24 cellular contexts compared by ENCODE assay signal in the genomic region with DNA sequence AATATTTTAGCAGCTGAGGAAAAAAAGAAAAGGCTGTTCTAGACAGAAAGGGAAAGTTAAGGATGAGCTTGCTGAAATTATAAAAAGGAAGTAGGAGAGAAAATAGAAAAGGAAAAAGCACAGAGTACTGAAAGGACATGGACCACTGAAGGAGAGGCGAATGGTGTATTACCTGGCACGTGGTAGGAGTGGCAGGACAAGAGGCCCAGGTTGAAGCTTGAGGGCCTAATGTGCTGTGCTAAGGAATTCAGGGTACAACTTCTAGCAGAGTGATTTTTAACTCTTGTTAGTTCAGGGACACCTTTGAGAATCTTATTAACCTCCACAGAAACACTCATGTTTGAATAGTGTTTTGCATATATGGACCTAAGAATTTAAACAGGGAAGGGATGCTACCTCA. TPM values are rescaled to one million over a fixed set of nuclear protein-coding genes. Genes with fewer than 3 reads are reported as not detected.
A peak's percentile ranks its signal among the peaks of the same experiment; 100 is the strongest.
DNase-seq lines count a peak whose midpoint lies in the region; ATAC-seq and TF ChIP-seq lines count a peak whose summit lies in the region.
"Had no signal": no experiment of that assay in that cellular context is flagged by ENCODE, and none has a peak within 500 bp of the region (broad histone marks: within the 10 kb centered on the region; RNA-seq: fewer than 3 reads in every experiment).

No MANE protein-coding gene starts in this region.

- no peak for ATAC-seq in activated T-helper 17 cell treated with anti-CD3 and anti-CD28 coated beads, Interleukin-2, amount 50 U/mL, for 72 hours (replicated peaks)
- ATAC-seq in mucosa of descending colon (peak; percentile 16), upper lobe of right lung (peak; percentile 51), HG03442 (IDR thresholded peaks at IDR 0.05; ENCODE audit: unreplicated experiment) (no peak)

- peaks cover 6% of the 10 kb centered on the region for H3K36me3 ChIP-seq in mucosa of descending colon (ENCODE audit: low read depth)
- peaks cover 97% of the 10 kb centered on the region for H3K36me3 ChIP-seq in upper lobe of right lung
- H3K36me3 ChIP-seq in colonic mucosa = peaks cover 8% of the 10 kb centered on the region

- intact Hi-C loops in activated naive CD4-positive, alpha-beta T cell treated with anti-CD3 and anti-CD28 coated beads for 36 hours (cut with micrococcal nuclease) = loop anchor here (5.0 kb wide), 1 partner anchor 107 kb away; no protein-coding TSS in a partner anchor
- intact Hi-C loops in mucosa of descending colon (cut with DNase I, micrococcal nuclease) (no loop called here), upper lobe of right lung (cut with DNase I) (loop anchor here (10.0 kb wide), 1 partner anchor 145 kb away; no protein-coding TSS in a partner anchor), colonic mucosa (cut with DNase I) (no loop called here)

- no peaks in the 10 kb centered on the region for H3K9me3 Mint-ChIP-seq in activated naive CD4-positive, alpha-beta T cell treated with anti-CD3 and anti-CD28 coated beads, Interleukin-2, amount 10 ng/mL, durations not matched to agents 7 days and 5 days
- H3K9me3 Mint-ChIP-seq in activated naive CD4-positive, alpha-beta T cell treated with anti-CD3 and anti-CD28 coated beads for 36 hours = no peaks in the 10 kb centered on the region
- H3K9me3 Mint-ChIP-seq in activated T-helper 17 cell treated with anti-CD3 and anti-CD28 coated beads, Interleukin-2, amount 50 U/mL, for 72 hours = no peaks in the 10 kb centered on the region
- H3K9me3 Mint-ChIP-seq: activated naive CD8-positive, alpha-beta T cell treated with anti-CD3 and anti-CD28 coated beads, Interleukin-2, amount 10 ng/mL, durations not matched to agents 7 days and 5 days; dendritic cell treated with granulocyte-macrophage colony-stimulating factor and Interleukin-4, amounts not matched to agents 40 ng/mL and 50 ng/mL, for 4 days had no signal

- H3K4me1 ChIP-seq in mucosa of descending colon (ENCODE audit: low read depth) (no peaks in the 10 kb centered on the region), upper lobe of right lung (peaks cover 8% of the 10 kb centered on the region), colonic mucosa (no peaks in the 10 kb centered on the region)

- peak overlapping the region; percentile 7 for H3K27ac Mint-ChIP-seq in activated naive CD4-positive, alpha-beta T cell treated with anti-CD3 and anti-CD28 coated beads, Interleukin-2, amount 10 ng/mL, durations not matched to agents 7 days and 5 days
- H3K27ac Mint-ChIP-seq in activated naive CD4-positive, alpha-beta T cell treated with anti-CD3 and anti-CD28 coated beads for 36 hours = no peak overlapping the region
- H3K27ac Mint-ChIP-seq in activated T-helper 17 cell treated with anti-CD3 and anti-CD28 coated beads, Interleukin-2, amount 50 U/mL, for 72 hours = peak overlapping the region; percentile 23
- H3K27ac Mint-ChIP-seq: dendritic cell treated with granulocyte-macrophage colony-stimulating factor and Interleukin-4, amounts not matched to agents 40 ng/mL and 50 ng/mL, for 4 days had no signal

- H3K4me3 ChIP-seq in mucosa of descending colon (no peak overlapping the region), upper lobe of right lung (no peak overlapping the region), colonic mucosa (no peak overlapping the region)
- H3K4me3 ChIP-seq: spleen had no signal

- DNase-seq in activated naive CD4-positive, alpha-beta T cell treated with anti-CD3 and anti-CD28 coated beads, Interleukin-2, amount 10 ng/mL, durations not matched to agents 7 days and 5 days = no peak
- DNase-seq in activated naive CD4-positive, alpha-beta T cell treated with anti-CD3 and anti-CD28 coated beads for 36 hours = no peak
- DNase-seq in mucosa of descending colon (no peak), upper lobe of right lung (no peak), colonic mucosa (no peak), NCI-H510A treated with DMSO at 0.1 percent for 48 hours (lab: John Stamatoyannopoulos, UW) (no peak)
- DNase-seq: ACHN; activated CD4-positive, CD25-positive, alpha-beta regulatory T cell treated with anti-CD3 and anti-CD28 coated beads, Interleukin-2, amount 50 U/mL, for 72 hours; activated CD8-positive, alpha-beta memory T cell treated with anti-CD3 and anti-CD28 coated beads, Interleukin-2, amount 50 U/mL, for 4 hours; activated naive CD8-positive, alpha-beta T cell treated with anti-CD3 and anti-CD28 coated beads, Interleukin-2, amount 10 ng/mL, durations not matched to agents 7 days and 5 days; DMS153; NCI-H1105; NCI-H2081 treated with DMSO at 0.1 percent for 48 hours; NK-92 treated with Interleukin-12 subunit alpha and Interleukin-12 subunit beta, amount 100 ng/mL, for 24 hours; occipital lobe; retina; RPMI8226; SK-N-SH; spleen; stimulated activated CD4-positive, alpha-beta T cell treated with anti-CD3 and anti-CD28 coated beads, Interleukin-4, amount 100 ng/mL, for 24 hours had no signal

- H3K27ac ChIP-seq in upper lobe of right lung = no peak overlapping the region
- H3K27ac ChIP-seq in colonic mucosa = no peak overlapping the region
- H3K27ac ChIP-seq: C4-2B had no signal

- TF ChIP-seq CTCF in mucosa of descending colon (IDR thresholded peaks at IDR 0.05) = no peak
- no peak for TF ChIP-seq CTCF in upper lobe of right lung (IDR thresholded peaks at IDR 0.05)
- no peak for TF ChIP-seq CTCF in colonic mucosa (IDR thresholded peaks at IDR 0.05)

- H3K36me3 Mint-ChIP-seq in activated naive CD4-positive, alpha-beta T cell treated with anti-CD3 and anti-CD28 coated beads, Interleukin-2, amount 10 ng/mL, durations not matched to agents 7 days and 5 days = peaks cover 63% of the 10 kb centered on the region
- peaks cover 23% of the 10 kb centered on the region for H3K36me3 Mint-ChIP-seq in activated naive CD4-positive, alpha-beta T cell treated with anti-CD3 and anti-CD28 coated beads for 36 hours (ENCODE audit: low read depth)
- peaks cover 98% of the 10 kb centered on the region for H3K36me3 Mint-ChIP-seq in activated T-helper 17 cell treated with anti-CD3 and anti-CD28 coated beads, Interleukin-2, amount 50 U/mL, for 72 hours (ENCODE audit: low read depth)

- no peak overlapping the region for H3K4me3 Mint-ChIP-seq in activated naive CD4-positive, alpha-beta T cell treated with anti-CD3 and anti-CD28 coated beads, Interleukin-2, amount 10 ng/mL, durations not matched to agents 7 days and 5 days
- H3K4me3 Mint-ChIP-seq in activated naive CD4-positive, alpha-beta T cell treated with anti-CD3 and anti-CD28 coated beads for 36 hours = no peak overlapping the region
- H3K4me3 Mint-ChIP-seq in activated T-helper 17 cell treated with anti-CD3 and anti-CD28 coated beads, Interleukin-2, amount 50 U/mL, for 72 hours = no peak overlapping the region
- H3K4me3 Mint-ChIP-seq: activated naive CD8-positive, alpha-beta T cell treated with anti-CD3 and anti-CD28 coated beads, Interleukin-2, amount 10 ng/mL, durations not matched to agents 7 days and 5 days; dendritic cell treated with granulocyte-macrophage colony-stimulating factor and Interleukin-4, amounts not matched to agents 40 ng/mL and 50 ng/mL, for 4 days had no signal

- CTCF ChIA-PET in activated naive CD4-positive, alpha-beta T cell treated with anti-CD3 and anti-CD28 coated beads, Interleukin-2, amount 10 ng/mL, durations not matched to agents 7 days and 5 days (lab: Charles Lee) = interaction anchor here (0.7 to 2.0 kb wide), 3 partner anchors 12 to 150 kb away, joined by 4 to 11 read pairs (median 9); no protein-coding TSS in a partner anchor
- CTCF ChIA-PET in activated naive CD4-positive, alpha-beta T cell treated with anti-CD3 and anti-CD28 coated beads for 36 hours (lab: Charles Lee) = interaction anchor here (0.9 to 2.0 kb wide), 3 partner anchors 150 to 177 kb away, joined by 3 to 7 read pairs (median 6); no protein-coding TSS in a partner anchor

- peaks cover 15% of the 10 kb centered on the region for H3K4me1 Mint-ChIP-seq in activated naive CD4-positive, alpha-beta T cell treated with anti-CD3 and anti-CD28 coated beads, Interleukin-2, amount 10 ng/mL, durations not matched to agents 7 days and 5 days
- H3K4me1 Mint-ChIP-seq in activated naive CD4-positive, alpha-beta T cell treated with anti-CD3 and anti-CD28 coated beads for 36 hours (ENCODE audit: low read depth) = peaks cover 6% of the 10 kb centered on the region
- peaks cover 4% of the 10 kb centered on the region for H3K4me1 Mint-ChIP-seq in activated T-helper 17 cell treated with anti-CD3 and anti-CD28 coated beads, Interleukin-2, amount 50 U/mL, for 72 hours

- H3K9ac ChIP-seq in colonic mucosa (ENCODE audit: low read depth in 2 of 2, low read length in 2 of 2) = no peak overlapping the region
- H3K9ac ChIP-seq: SK-N-SH had no signal

- H3K27me3 ChIP-seq in upper lobe of right lung (no peaks in the 10 kb centered on the region), colonic mucosa (no peaks in the 10 kb centered on the region)
- H3K27me3 ChIP-seq: spleen had no signal

- H3K27me3 Mint-ChIP-seq in activated naive CD4-positive, alpha-beta T cell treated with anti-CD3 and anti-CD28 coated beads, Interleukin-2, amount 10 ng/mL, durations not matched to agents 7 days and 5 days = no peaks in the 10 kb centered on the region
- no peaks in the 10 kb centered on the region for H3K27me3 Mint-ChIP-seq in activated naive CD4-positive, alpha-beta T cell treated with anti-CD3 and anti-CD28 coated beads for 36 hours (ENCODE audit: low read depth)
- H3K27me3 Mint-ChIP-seq in activated T-helper 17 cell treated with anti-CD3 and anti-CD28 coated beads, Interleukin-2, amount 50 U/mL, for 72 hours = no peaks in the 10 kb centered on the region
- H3K27me3 Mint-ChIP-seq: activated naive CD8-positive, alpha-beta T cell treated with anti-CD3 and anti-CD28 coated beads, Interleukin-2, amount 10 ng/mL, durations not matched to agents 7 days and 5 days; dendritic cell treated with granulocyte-macrophage colony-stimulating factor and Interleukin-4, amounts not matched to agents 40 ng/mL and 50 ng/mL, for 4 days had no signal

- H3K9me3 ChIP-seq in mucosa of descending colon (no peaks in the 10 kb centered on the region), upper lobe of right lung (no peaks in the 10 kb centered on the region), colonic mucosa (no peaks in the 10 kb centered on the region)
- H3K9me3 ChIP-seq: SK-N-SH, spleen had no signal

RNA-seq across cellular contexts. Expression of a gene that starts 60.0 kb away (rescaled TPM):
- total RNA-seq in activated naive CD4-positive, alpha-beta T cell treated with anti-CD3 and anti-CD28 coated beads for 36 hours = 10 to 100 TPM; 40.6 to 42.7 TPM
- total RNA-seq in activated T-helper 17 cell treated with anti-CD3 and anti-CD28 coated beads, Interleukin-2, amount 50 U/mL, for 72 hours = 10 to 100 TPM; 50.6 to 61.0 TPM
- total RNA-seq in mucosa of descending colon (10 to 100 TPM; 21.6 to 53.6 (median 21.7) TPM), upper lobe of right lung (49.0 TPM), colonic mucosa (10 to 100 TPM; 16.1 to 24.2 TPM)

Comparison
In these comparisons a context has a peak if more than half of its experiments do, and no peak if none do; other contexts are left out.
1. ATAC-seq: peak in mucosa of descending colon (single experiment) and upper lobe of right lung (single experiment); none in activated T-helper 17 cell treated with anti-CD3 and anti-CD28 coated beads, Interleukin-2, amount 50 U/mL, for 72 hours (single experiment) and HG03442 (single experiment).
2. intact Hi-C loops: an anchor here in activated naive CD4-positive, alpha-beta T cell treated with anti-CD3 and anti-CD28 coated beads for 36 hours (5.0 kb wide) and upper lobe of right lung (10.0 kb wide); none called in mucosa of descending colon and colonic mucosa.